Comparison of ENCODE assay signal across 18 cellular contexts in the genomic region with DNA sequence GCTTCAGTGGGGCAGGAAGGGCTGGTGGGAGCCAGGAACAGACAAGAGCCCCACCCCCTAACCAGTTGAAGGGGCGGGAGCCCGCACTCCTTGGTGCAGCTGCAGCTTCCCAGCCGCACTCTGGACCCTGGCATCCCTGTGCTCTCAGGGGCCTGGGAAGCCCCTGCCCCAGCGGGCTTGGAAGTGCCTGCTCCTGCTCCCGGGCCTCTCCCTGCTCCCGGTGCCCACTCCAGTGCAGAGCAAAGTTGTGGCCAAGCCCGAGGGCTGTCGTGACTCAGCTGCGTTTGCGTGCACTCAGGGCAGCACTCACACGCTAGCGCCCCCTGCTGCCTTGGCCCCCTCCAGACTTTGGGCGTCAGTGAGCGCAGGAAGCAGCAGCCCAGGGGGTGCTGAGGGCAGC.
DNase-seq lines count a peak whose midpoint lies in the region; ATAC-seq, FAIRE-seq and TF ChIP-seq lines count a peak whose summit lies in the region.
"Had no signal": no experiment of that assay in that cellular context is flagged by ENCODE, and none has a peak within 500 bp of the region (broad histone marks: within the 10 kb centered on the region; RNA-seq: fewer than 3 reads in every experiment).

No MANE protein-coding gene starts in this region.

- H3K27ac ChIP-seq in OCI-LY1 (ENCODE audit: low read depth, low read length, poor library complexity, severe bottlenecking) (no peak overlapping the region), kidney (ENCODE audit: low read depth in 2 of 2, low read length in 2 of 2) (no peak overlapping the region)
- H3K27ac ChIP-seq: SJCRH30 had no signal

- intact Hi-C loops in Calu3 (cut with micrococcal nuclease; ENCODE audit: unreplicated experiment): no loop called here
- intact Hi-C loops in kidney (cut with DNase I): no loop called here

- FAIRE-seq in kidney (lab: Jason Lieb, UNC): no peak
- FAIRE-seq: G401.6 had no signal

- no peaks in the 10 kb centered on the region for H3K27me3 ChIP-seq in OCI-LY1 (ENCODE audit: insufficient read depth, low read length)

- H3F3A ChIP-seq in OCI-LY1 (ENCODE audit: insufficient read depth, low read length): no peaks in the 10 kb centered on the region

- CTCF ChIA-PET in Calu3 (lab: Charles Lee): no interaction called here

- H3K36me3 ChIP-seq in OCI-LY1 (ENCODE audit: insufficient read depth, low read length): no peaks in the 10 kb centered on the region
- no peaks in the 10 kb centered on the region for H3K36me3 ChIP-seq in kidney (ENCODE audit: control insufficient read depth in 1 of 2, insufficient read depth in 2 of 2, low read length in 2 of 2)
- H3K36me3 ChIP-seq: SJCRH30 had no signal

- H3K27me3 Mint-ChIP-seq in Calu3 (ENCODE audit: unreplicated experiment): no peaks in the 10 kb centered on the region
- H3K27me3 Mint-ChIP-seq: CD4-positive, alpha-beta T cell had no signal

- no peaks in the 10 kb centered on the region for H4K20me1 ChIP-seq in OCI-LY1 (ENCODE audit: insufficient read depth, low read length)

- no peaks in the 10 kb centered on the region for H3K79me2 ChIP-seq in OCI-LY1 (ENCODE audit: insufficient read depth, low read length)

- peak; percentile 15 for TF ChIP-seq CTCF in Calu3 (IDR thresholded peaks at IDR 0.05; ENCODE audit: unreplicated experiment)
- TF ChIP-seq CTCF in GM12875 (IDR thresholded peaks at IDR 0.05; ENCODE audit: borderline replicate concordance, insufficient read depth, low read depth, low read length): 0 out of 2 replicates have a peak, but pooled peaks have one; percentile 19
- peak; percentile 30 for TF ChIP-seq CTCF in OCI-LY1 (IDR thresholded peaks at IDR 0.05; ENCODE audit: low read length)
- TF ChIP-seq CTCF in kidney (IDR thresholded peaks at IDR 0.05; ENCODE audit: borderline replicate concordance, extremely low read depth, insufficient read depth): no peak

- H3K4me2 ChIP-seq in OCI-LY1 (ENCODE audit: low read length): no peak overlapping the region

- peaks cover 14% of the 10 kb centered on the region for H3K9me3 Mint-ChIP-seq in Calu3 (ENCODE audit: low read depth, unreplicated experiment)
- H3K9me3 Mint-ChIP-seq: CD4-positive, alpha-beta T cell; T-helper 2 cell treated with Interferon-gamma antibody and Interleukin-4, amounts not matched to agents 5 μg/mL and 100 μg/mL, for 36 hours had no signal

- H3K4me3 Mint-ChIP-seq in Calu3 (ENCODE audit: low read depth, unreplicated experiment): no peak overlapping the region
- H3K4me3 Mint-ChIP-seq: CD4-positive, alpha-beta T cell; T-helper 2 cell treated with Interferon-gamma antibody and Interleukin-4, amounts not matched to agents 5 μg/mL and 100 μg/mL, for 36 hours had no signal

- no peak overlapping the region for H3K27ac Mint-ChIP-seq in Calu3 (ENCODE audit: unreplicated experiment)
- H3K27ac Mint-ChIP-seq: CD4-positive, alpha-beta T cell; T-helper 2 cell treated with Interferon-gamma antibody and Interleukin-4, amounts not matched to agents 5 μg/mL and 100 μg/mL, for 36 hours had no signal

- H3K36me3 Mint-ChIP-seq in Calu3 (ENCODE audit: insufficient read depth, unreplicated experiment): no peaks in the 10 kb centered on the region

- no peak overlapping the region for H3K4me3 ChIP-seq in GM12875 (ENCODE audit: low read depth, low read length)
- H3K4me3 ChIP-seq in OCI-LY1 (ENCODE audit: low read depth, low read length, poor library complexity, severe bottlenecking): no peak overlapping the region
- H3K4me3 ChIP-seq in kidney (ENCODE audit: low read length in 2 of 2): no peak overlapping the region
- H3K4me3 ChIP-seq: SJCRH30 had no signal

- H3K9me3 ChIP-seq in OCI-LY1 (ENCODE audit: low read length) (no peaks in the 10 kb centered on the region), kidney (ENCODE audit: control insufficient read depth in 1 of 2, low read length in 2 of 2) (no peaks in the 10 kb centered on the region)
- H3K9me3 ChIP-seq: SJCRH30 had no signal

- no peak for ATAC-seq in GM21786 (IDR thresholded peaks at IDR 0.05; ENCODE audit: unreplicated experiment)

- DNase-seq in Calu3 (no peak), kidney (peak; percentile 72), D341Med (ENCODE audit: low spot score) (no peak), NCI-H2171 treated with DMSO at 0.1 percent for 48 hours (lab: John Stamatoyannopoulos, UW) (no peak), superior temporal gyrus (ENCODE audit: extremely low spot score) (no peak)
- DNase-seq: CD4-positive, alpha-beta T cell; Karpas-422; NCI-H1105 treated with DMSO at 0.1 percent for 48 hours; NCI-H187; NCI-H345; NCI-H526 treated with DMSO at 0.1 percent for 48 hours; RPMI8226; SJCRH30 had no signal

- H3K4me1 ChIP-seq in OCI-LY1 (ENCODE audit: insufficient read depth, low read length, severe bottlenecking) (no peaks in the 10 kb centered on the region), kidney (ENCODE audit: control insufficient read depth in 1 of 2, insufficient read depth in 1 of 2, low read depth in 1 of 2, low read length in 2 of 2) (no peaks in the 10 kb centered on the region)
- H3K4me1 ChIP-seq: SJCRH30 had no signal

- BruUV-seq in Calu3 (replicated peaks; lab: Mats Ljungman, UMichigan): no TSS peak

- no peaks in the 10 kb centered on the region for H3K9me2 ChIP-seq in OCI-LY1 (ENCODE audit: low read depth, low read length)

- no peaks in the 10 kb centered on the region for H3K4me1 Mint-ChIP-seq in Calu3 (ENCODE audit: low read depth, unreplicated experiment)

- H3K9ac ChIP-seq in OCI-LY1 (ENCODE audit: low read length) (no peak overlapping the region), kidney (ENCODE audit: low read length in 2 of 2) (no peak overlapping the region)

- H2AFZ ChIP-seq in OCI-LY1 (ENCODE audit: low read length): no peak overlapping the region
